8 cellular contexts compared by ENCODE assay signal in the genomic region with DNA sequence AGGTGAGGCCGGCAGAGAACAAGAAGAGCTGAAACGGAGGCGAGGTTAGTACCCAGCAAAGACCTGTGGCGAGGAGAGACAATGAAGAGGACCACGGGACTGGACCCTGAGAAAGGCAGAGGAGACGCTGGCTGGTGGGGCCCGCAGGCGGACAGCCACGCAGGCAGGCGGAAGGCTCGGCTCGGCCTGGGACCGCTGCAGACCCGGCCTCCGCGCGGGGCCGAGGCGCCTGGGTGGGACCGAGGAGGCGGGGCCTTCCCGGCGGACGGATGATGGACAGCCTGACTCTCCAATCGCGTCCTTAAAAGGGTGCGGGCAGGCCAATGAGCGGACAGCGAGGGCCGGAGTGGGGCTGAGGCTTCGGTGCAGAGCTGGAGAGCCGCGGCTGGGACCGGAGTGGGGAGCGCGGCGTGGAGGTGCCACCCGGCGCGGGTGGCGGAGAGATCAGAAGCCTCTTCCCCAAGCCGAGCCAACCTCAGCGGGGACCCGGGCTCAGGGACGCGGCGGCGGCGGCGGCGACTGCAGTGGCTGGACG. TPM values are rescaled to one million over a fixed set of nuclear protein-coding genes. Genes with fewer than 3 reads are reported as not detected.
DNase-seq lines count a peak whose midpoint lies in the region; ATAC-seq and TF ChIP-seq lines count a peak whose summit lies in the region.

Gene MPZL1, plus strand, starts transcription at position 366 of the 535 bp plus-strand sequence. CDS start 170 bp downstream, outside the sequence.

- H3K4me3 Mint-ChIP-seq in activated CD4-positive, alpha-beta T cell treated with anti-CD3 and anti-CD28 coated beads, Interleukin-2, amount 10 ng/mL, durations not matched to agents 24 days and 14 days, result peak within 1 kb of the TSS; percentile 96

- H3K4me1 Mint-ChIP-seq in activated CD4-positive, alpha-beta T cell treated with anti-CD3 and anti-CD28 coated beads, Interleukin-2, amount 10 ng/mL, durations not matched to agents 24 days and 14 days, result peaks cover 66% of the 10 kb centered on the region

- peak; percentile 92 for ATAC-seq in HG03432 (IDR thresholded peaks at IDR 0.05; ENCODE audit: unreplicated experiment)

- peak within 1 kb of the TSS; percentile 75 for H3K4me3 ChIP-seq in BE2C (ENCODE audit: low read depth, low read length)
- peak within 1 kb of the TSS; percentile 94 for H3K4me3 ChIP-seq in coronary artery

- no peaks in the 10 kb centered on the region for H3K9me3 ChIP-seq in BE2C

- peak; percentile 94 for DNase-seq in BE2C
- DNase-seq in NCI-H510A treated with DMSO at 0.1 percent for 48 hours (lab: John Stamatoyannopoulos, UW), result peak; percentile 76
- DNase-seq in activated CD4-positive, alpha-beta T cell treated with anti-CD3 and anti-CD28 coated beads, Interleukin-2, amount 10 ng/mL, durations not matched to agents 24 days and 14 days, result peak; percentile 99
- peak; percentile 96 for DNase-seq in coronary artery (ENCODE audit: low spot score)
- DNase-seq in left kidney (ENCODE audit: low read depth, low spot score), result peak; percentile 97
- DNase-seq in stimulated activated CD4-positive, alpha-beta T cell treated with anti-CD3 and anti-CD28 coated beads, Interleukin-1b, Interleukin-23, amount 100 ng/mL, for 48 hours, result peak; percentile 92

- peaks cover 10% of the 10 kb centered on the region for H3K36me3 Mint-ChIP-seq in activated CD4-positive, alpha-beta T cell treated with anti-CD3 and anti-CD28 coated beads, Interleukin-2, amount 10 ng/mL, durations not matched to agents 24 days and 14 days (ENCODE audit: low read depth)

- peak; percentile 73 for TF ChIP-seq POLR2A in GM19193 (IDR thresholded peaks at IDR 0.05; ENCODE audit: extremely low read depth, insufficient read depth, insufficient read length)

- no peaks in the 10 kb centered on the region for H3K27me3 ChIP-seq in BE2C

- peaks cover 3% of the 10 kb centered on the region; the same call in 1 of the 2 replicates for H3K4me1 ChIP-seq in BE2C

- H3K36me3 ChIP-seq in BE2C, result peaks cover 4% of the 10 kb centered on the region; the same call in 1 of the 2 replicates

- no peaks in the 10 kb centered on the region for H3K9me3 Mint-ChIP-seq in activated CD4-positive, alpha-beta T cell treated with anti-CD3 and anti-CD28 coated beads, Interleukin-2, amount 10 ng/mL, durations not matched to agents 24 days and 14 days

- intact Hi-C loops in activated CD4-positive, alpha-beta T cell treated with anti-CD3 and anti-CD28 coated beads, Interleukin-2, amount 10 ng/mL, durations not matched to agents 24 days and 14 days (cut with micrococcal nuclease), result loop anchor here (1.0 to 2.0 kb wide), 3 partner anchors 55 to 215 kb away; partner anchors contain the start of genes DCAF6 and MPC2

- peak within 1 kb of the TSS; percentile 94 for H3K27ac Mint-ChIP-seq in activated CD4-positive, alpha-beta T cell treated with anti-CD3 and anti-CD28 coated beads, Interleukin-2, amount 10 ng/mL, durations not matched to agents 24 days and 14 days

- no peaks in the 10 kb centered on the region for H3K27me3 Mint-ChIP-seq in activated CD4-positive, alpha-beta T cell treated with anti-CD3 and anti-CD28 coated beads, Interleukin-2, amount 10 ng/mL, durations not matched to agents 24 days and 14 days

- TF ChIP-seq CTCF in BE2C (IDR thresholded peaks at IDR 0.05; ENCODE audit: low read depth, low read length), result no peak
- TF ChIP-seq CTCF in coronary artery (IDR thresholded peaks at IDR 0.05), result no peak

- peak within 1 kb of the TSS; percentile 73 to 94 for H3K27ac ChIP-seq in coronary artery

RNA-seq across cellular contexts. Expression of gene MPZL1, which starts in this region (rescaled TPM):
- polyA plus RNA-seq in BE2C (2012; ENCODE audit: insufficient read depth, insufficient read length, low read depth), result 46.7 TPM
- total RNA-seq in activated CD4-positive, alpha-beta T cell treated with anti-CD3 and anti-CD28 coated beads, Interleukin-2, amount 10 ng/mL, durations not matched to agents 24 days and 14 days, result 39.3 and 41.8 TPM in 2 replicates

Comparison
In these comparisons a context has a peak if more than half of its experiments do, and no peak if none do; other contexts are left out.
1. Peak in every context shown above with its lines: DNase-seq, ATAC-seq, H3K4me3 ChIP-seq and H3K27ac ChIP-seq.